ENCODE assay signal across 30 cellular contexts in genomic region chr6:144477841-144478240, GRCh38.
DNase-seq lines count a peak whose midpoint lies in the region; ATAC-seq, FAIRE-seq and TF ChIP-seq lines count a peak whose summit lies in the region.
"Had no signal": no experiment of that assay in that cellular context is flagged by ENCODE, and none has a peak within 500 bp of the region (broad histone marks: within the 10 kb centered on the region; RNA-seq: fewer than 3 reads in every experiment).

No MANE protein-coding gene starts in this region.

- intact Hi-C loops in CD4-positive, alpha-beta T cell (cut with DNase I, micrococcal nuclease) = loop anchor here in 1 of 2 experiments (5.0 kb wide), 1 partner anchor 256 kb away; no protein-coding TSS in a partner anchor

- no peak overlapping the region for H3K4me3 Mint-ChIP-seq in CD4-positive, alpha-beta T cell
- H3K4me3 Mint-ChIP-seq in T-helper 17 cell = no peak overlapping the region
- H3K4me3 Mint-ChIP-seq: activated CD4-positive, alpha-beta memory T cell treated with anti-CD3 and anti-CD28 coated beads for 36 hours; GM23338 had no signal

- H3K27me3 ChIP-seq in CD4-positive, alpha-beta T cell (ENCODE audit: control insufficient read depth, insufficient read depth, low read length) = no peaks in the 10 kb centered on the region
- H3K27me3 ChIP-seq in skeletal muscle tissue (ENCODE audit: control insufficient read depth in 3 of 3, insufficient read depth in 3 of 3, low read length in 3 of 3) = no peaks in the 10 kb centered on the region
- H3K27me3 ChIP-seq: dorsolateral prefrontal cortex, neutrophil, Peyer's patch, SJSA1, stomach had no signal

- CTCF ChIA-PET in CD4-positive, alpha-beta T cell (lab: Charles Lee) = interaction anchor here (1.3 kb wide), 2 partner anchors 9 to 259 kb away, joined by 3 read pairs; no protein-coding TSS in a partner anchor

- H3K27me3 Mint-ChIP-seq in CD4-positive, alpha-beta T cell = no peaks in the 10 kb centered on the region
- H3K27me3 Mint-ChIP-seq in T-helper 17 cell = no peaks in the 10 kb centered on the region
- H3K27me3 Mint-ChIP-seq: activated CD4-positive, alpha-beta memory T cell treated with anti-CD3 and anti-CD28 coated beads for 36 hours had no signal

- no peak for TF ChIP-seq CTCF in CD4-positive, alpha-beta T cell (IDR thresholded peaks at IDR 0.05)

- H3K4me1 Mint-ChIP-seq in CD4-positive, alpha-beta T cell (ENCODE audit: low read depth) = no peaks in the 10 kb centered on the region
- H3K4me1 Mint-ChIP-seq in T-helper 17 cell = peaks cover 21% of the 10 kb centered on the region
- H3K4me1 Mint-ChIP-seq: GM23338 had no signal

- peaks cover 93% of the 10 kb centered on the region for H3K36me3 Mint-ChIP-seq in CD4-positive, alpha-beta T cell (ENCODE audit: low read depth)
- peaks cover 22% of the 10 kb centered on the region for H3K36me3 Mint-ChIP-seq in T-helper 17 cell (ENCODE audit: low read depth)

- no peak for DNase-seq in CD4-positive, alpha-beta T cell
- DNase-seq in T-helper 17 cell = no peak
- DNase-seq in fibroblast of peridontal ligament (ENCODE audit: extremely low read depth) = peak; percentile 60
- no peak for DNase-seq in putamen (ENCODE audit: low spot score)
- no peak for DNase-seq in GM12892 (ENCODE audit: insufficient read length)
- DNase-seq: activated CD4-positive, alpha-beta memory T cell treated with anti-CD3 and anti-CD28 coated beads for 36 hours; activated CD4-positive, CD25-positive, alpha-beta regulatory T cell treated with anti-CD3 and anti-CD28 coated beads, Interleukin-2, amount 50 U/mL, for 72 hours; activated CD8-positive, alpha-beta memory T cell treated with anti-CD3 and anti-CD28 coated beads, Interleukin-2, amount 50 U/mL, for 4 hours; activated effector memory CD4-positive, alpha-beta T cell treated with Interleukin-2 at 50 U/mL for 16 hours; cerebellar nuclear complex; dorsolateral prefrontal cortex; glutamatergic neuron; MM.1S; NCI-H1417; NCI-H2081; NCI-H2227 treated with DMSO at 0.1 percent for 48 hours; Peyer's patch; stomach; trophoblast cell had no signal

- H3K9me3 Mint-ChIP-seq in CD4-positive, alpha-beta T cell = no peaks in the 10 kb centered on the region
- H3K9me3 Mint-ChIP-seq: activated CD4-positive, alpha-beta memory T cell treated with anti-CD3 and anti-CD28 coated beads for 36 hours; GM23338 had no signal

- TF ChIP-seq POLR2A in GM12892 (IDR thresholded peaks at IDR 0.05; ENCODE audit: low read depth, low read length) = no peak

- no peak overlapping the region for H3K4me3 ChIP-seq in skeletal muscle tissue (ENCODE audit: low read length in 3 of 3)
- H3K4me3 ChIP-seq: dorsolateral prefrontal cortex, GM12878, GM23338, lung, Peyer's patch, SJSA1, skin epidermis, stomach had no signal

- H3K9me3 ChIP-seq in CD4-positive, alpha-beta T cell (ENCODE audit: control insufficient read depth, low read length) = no peaks in the 10 kb centered on the region
- H3K9me3 ChIP-seq in T-helper 17 cell (ENCODE audit: control insufficient read depth, low read length, poor library complexity, severe bottlenecking) (no peaks in the 10 kb centered on the region), skeletal muscle tissue (ENCODE audit: control insufficient read depth in 3 of 3, low read length in 3 of 3) (no peaks in the 10 kb centered on the region)
- H3K9me3 ChIP-seq: neutrophil, Peyer's patch, SJSA1, stomach had no signal

- no peak overlapping the region for H3K9ac ChIP-seq in skeletal muscle tissue (ENCODE audit: low read depth in 1 of 3, low read length in 3 of 3)
- H3K9ac ChIP-seq: KMS-11 had no signal

- H3K27ac Mint-ChIP-seq in CD4-positive, alpha-beta T cell = peak overlapping the region; percentile 61
- peak overlapping the region; percentile 24 for H3K27ac Mint-ChIP-seq in T-helper 17 cell
- H3K27ac Mint-ChIP-seq: GM23338 had no signal

- no peak for ATAC-seq in CD4-positive, alpha-beta T cell (ENCODE audit: poor library complexity)
- ATAC-seq in T-helper 17 cell (no peak), GM18498 (IDR thresholded peaks at IDR 0.05; ENCODE audit: unreplicated experiment) (no peak)
- ATAC-seq: GM12878, GM23338 had no signal

- peak overlapping the region; percentile 1 for H3K27ac ChIP-seq in CD4-positive, alpha-beta T cell (ENCODE audit: low read depth, low read length)
- H3K27ac ChIP-seq in skeletal muscle tissue (ENCODE audit: low read depth, low read length) = peak overlapping the region; percentile 57
- H3K27ac ChIP-seq: C4-2B, dorsolateral prefrontal cortex, KMS-11, neutrophil, Peyer's patch, SJSA1 had no signal

- no peak for FAIRE-seq in GM12892 (lab: Jason Lieb, UNC)
- FAIRE-seq: endothelial cell of umbilical vein, GM12878 had no signal

- H3K36me3 ChIP-seq in skeletal muscle tissue (ENCODE audit: control insufficient read depth in 3 of 3, insufficient read depth in 3 of 3, low read length in 3 of 3) = peaks cover 0 to 26% (median 15%) of the 10 kb centered on the region in 3 donors

- POLR2A ChIA-PET in CD4-positive, alpha-beta T cell (lab: Charles Lee) = interaction anchor here (1.3 kb wide), 1 partner anchor 10 kb away, joined by 4 read pairs; no protein-coding TSS in a partner anchor

- peaks cover 10 to 23% (median 18%) of the 10 kb centered on the region in 3 donors for H3K4me1 ChIP-seq in skeletal muscle tissue (ENCODE audit: control insufficient read depth in 3 of 3, insufficient read depth in 3 of 3, low read length in 3 of 3)
- H3K4me1 ChIP-seq: Peyer's patch, stomach had no signal
